Comparison of ENCODE assay signal across 3 cellular contexts in genomic region chr13:94382520-94382919, GRCh38.
TF ChIP-seq lines count a peak whose summit lies in the region.

No MANE protein-coding gene starts in this region.

TF ChIP-seq in IMR-90, 13 proteins besides CTCF, POLR2A, EP300 and RAD21 (continued from another document):
- TF ChIP-seq ELK1 (IDR thresholded peaks at IDR 0.05; ENCODE audit: borderline replicate concordance, low read depth, low read length) (no peak), CHD1 (IDR thresholded peaks at IDR 0.05; ENCODE audit: low read depth, low read length) (no peak), CEBPB (IDR thresholded peaks at IDR 0.05; ENCODE audit: low read depth, low read length) (no peak), SMC3 (IDR thresholded peaks at IDR 0.05; ENCODE audit: low read depth, low read length) (no peak), MAFK (IDR thresholded peaks at IDR 0.05; ENCODE audit: low read depth, low read length) (no peak), NFE2L2 (IDR thresholded peaks at IDR 0.05; ENCODE audit: low read depth, low read length) (no peak), FOS (IDR thresholded peaks at IDR 0.05; ENCODE audit: low read depth, low read length) (no peak), USF2 (IDR thresholded peaks at IDR 0.05; ENCODE audit: low read depth, low read length) (no peak)

TF ChIP-seq in neural cell, 6 proteins besides CTCF, POLR2A, EP300 and RAD21:
- no peak for TF ChIP-seq REST (IDR thresholded peaks at IDR 0.05; ENCODE audit: borderline replicate concordance)
- no peak for TF ChIP-seq TAF1 (IDR thresholded peaks at IDR 0.05; ENCODE audit: low read depth)
- TF ChIP-seq EZH2 (IDR thresholded peaks at IDR 0.05; ENCODE audit: borderline replicate concordance, insufficient read depth, low read length, poor library complexity, severe bottlenecking) = no peak
- TF ChIP-seq SMC3 (conservative IDR thresholded peaks at IDR 0.05; ENCODE audit: poor library complexity) = no peak
- no peak for TF ChIP-seq MXI1 (conservative IDR thresholded peaks at IDR 0.05; ENCODE audit: poor library complexity, severe bottlenecking)
- TF ChIP-seq POLR2AphosphoS5 (IDR thresholded peaks at IDR 0.05) = peak; percentile 79

TF ChIP-seq in SK-N-SH, 30 proteins besides CTCF, POLR2A, EP300 and RAD21 (continued from another document):
- TF ChIP-seq REST (IDR thresholded peaks at IDR 0.05; ENCODE audit: low read depth, low read length) (no peak), FOXM1 (IDR thresholded peaks at IDR 0.05; ENCODE audit: low read depth) (no peak), YY1 (IDR thresholded peaks at IDR 0.05; ENCODE audit: low read depth) (no peak), CHD2 (IDR thresholded peaks at IDR 0.05; ENCODE audit: low read length, partially characterized antibody) (no peak), RXRA (IDR thresholded peaks at IDR 0.05; ENCODE audit: borderline replicate concordance, low read depth) (no peak), USF1 (IDR thresholded peaks at IDR 0.05; ENCODE audit: borderline replicate concordance, low read depth) (no peak), SIN3A (IDR thresholded peaks at IDR 0.05; ENCODE audit: borderline replicate concordance, low read depth, low read length) (no peak), IRF3 (IDR thresholded peaks at IDR 0.05; ENCODE audit: low read depth, low read length) (no peak), MXI1 (IDR thresholded peaks at IDR 0.05; ENCODE audit: low read depth, low read length) (no peak), TEAD4 (IDR thresholded peaks at IDR 0.05; ENCODE audit: borderline replicate concordance, insufficient read depth) (no peak), FOXJ3 (CRISPR knock-in tag; IDR thresholded peaks at IDR 0.05) (no peak), POLR2AphosphoS5 (IDR thresholded peaks at IDR 0.05; ENCODE audit: low read depth, low read length) (no peak), SMC3 (IDR thresholded peaks at IDR 0.05; ENCODE audit: low read depth, low read length) (no peak)
